In the genomic region with DNA sequence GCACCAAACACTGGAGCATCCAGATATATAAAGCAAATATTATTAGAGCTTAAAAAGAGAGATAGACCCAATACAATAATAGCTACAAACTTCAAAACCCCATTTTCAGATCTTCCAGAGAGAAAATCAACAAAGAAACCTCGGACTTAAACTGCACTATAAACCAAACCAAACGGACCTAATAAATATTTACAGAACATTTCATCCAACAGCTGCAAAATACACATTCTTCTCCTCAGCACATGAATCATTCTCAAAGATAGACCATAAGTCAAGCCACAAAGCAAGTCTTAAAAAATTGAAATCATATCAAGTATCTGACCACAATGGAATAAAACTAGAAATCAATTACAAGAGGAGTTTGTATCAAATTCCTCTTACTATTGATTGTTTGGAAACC, we compare ENCODE assay signal across 32 cellular contexts.
"Had no signal": no experiment of that assay in that cellular context is flagged by ENCODE, and none has a peak within 500 bp of the region (broad histone marks: within the 10 kb centered on the region; RNA-seq: fewer than 3 reads in every experiment).

No MANE protein-coding gene starts in this region.

- ATAC-seq: esophagus mucosa; left lobe of liver; mucosa of descending colon; naive thymus-derived CD8-positive, alpha-beta T cell; psoas muscle; right cardiac atrium; stimulated activated naive CD8-positive, alpha-beta T cell treated with anti-CD3 and anti-CD28 coated beads, Interleukin-15, amount 100 ng/mL, for 72 hours; upper lobe of right lung had no signal

- H3K36me3 Mint-ChIP-seq: immature natural killer cell; memory B cell; naive thymus-derived CD8-positive, alpha-beta T cell had no signal

- H3K9me3 ChIP-seq: colonic mucosa, mucosa of descending colon, psoas muscle, suprapubic skin, transverse colon, upper lobe of right lung, uterus had no signal

- H3K4me1 Mint-ChIP-seq: immature natural killer cell; memory B cell; naive thymus-derived CD8-positive, alpha-beta T cell; nephron progenitor cell; stimulated activated naive CD8-positive, alpha-beta T cell treated with anti-CD3 and anti-CD28 coated beads, Interleukin-15, amount 100 ng/mL, for 72 hours had no signal

- H3K9me3 Mint-ChIP-seq: endodermal cell had no signal

- H3K4me1 ChIP-seq: colonic mucosa, suprapubic skin, transverse colon, upper lobe of right lung, uterus had no signal

- H3K4me2 ChIP-seq: smooth muscle cell had no signal

- H3K36me3 ChIP-seq: colonic mucosa, suprapubic skin, transverse colon, upper lobe of right lung, uterus had no signal

- DNase-seq: colonic mucosa; effector CD8-positive, alpha-beta T cell; endodermal cell; foreskin melanocyte; hypothalamus; immature natural killer cell; mucosa of descending colon; naive thymus-derived CD8-positive, alpha-beta T cell; nephron progenitor cell; nucleus accumbens; posterior cingulate gyrus; psoas muscle; right cardiac atrium; stimulated activated CD4-positive, alpha-beta T cell treated with anti-CD3 and anti-CD28 coated beads, Interleukin-12 subunit alpha, Interleukin-12 subunit beta, amount 100 ng/mL, for 4 hours; stimulated activated CD4-positive, alpha-beta T cell treated with anti-CD3 and anti-CD28 coated beads, Interleukin-1b, Interleukin-23, amount 100 ng/mL, for 48 hours; stimulated activated CD4-positive, alpha-beta T cell treated with anti-CD3 and anti-CD28 coated beads, Interleukin-4, amount 100 ng/mL, for 1 hour; stimulated activated CD8-positive, alpha-beta memory T cell treated with anti-CD3 and anti-CD28 coated beads, Interleukin-4, amount 100 ng/mL, for 48 hours; stimulated activated naive CD4-positive, alpha-beta T cell; stimulated activated naive CD8-positive, alpha-beta T cell treated with anti-CD3 and anti-CD28 coated beads, Interleukin-15, amount 100 ng/mL, for 72 hours; transverse colon; upper lobe of right lung; uterus had no signal

- H3K27ac Mint-ChIP-seq: dendritic cell treated with granulocyte-macrophage colony-stimulating factor and Interleukin-4, amounts not matched to agents 40 ng/mL and 50 ng/mL, for 4 days; endodermal cell; immature natural killer cell; memory B cell; mesothelial cell of epicardium; naive thymus-derived CD8-positive, alpha-beta T cell; nephron progenitor cell; stimulated activated naive CD8-positive, alpha-beta T cell treated with anti-CD3 and anti-CD28 coated beads, Interleukin-15, amount 100 ng/mL, for 72 hours had no signal

- H3K4me3 Mint-ChIP-seq: dendritic cell treated with granulocyte-macrophage colony-stimulating factor and Interleukin-4, amounts not matched to agents 40 ng/mL and 50 ng/mL, for 4 days; endodermal cell; immature natural killer cell; memory B cell; mesothelial cell of epicardium; naive thymus-derived CD8-positive, alpha-beta T cell; nephron progenitor cell; stimulated activated naive CD8-positive, alpha-beta T cell treated with anti-CD3 and anti-CD28 coated beads, Interleukin-15, amount 100 ng/mL, for 72 hours had no signal

- H3K27me3 ChIP-seq: colonic mucosa, suprapubic skin, uterus had no signal

- FAIRE-seq: keratinocyte had no signal

- H3K4me3 ChIP-seq: colonic mucosa, lung, mucosa of descending colon, psoas muscle, smooth muscle cell, suprapubic skin, transverse colon, upper lobe of right lung, uterus had no signal

- H3K27ac ChIP-seq: colonic mucosa, epithelial cell of prostate, psoas muscle, suprapubic skin, transverse colon, upper lobe of right lung, uterus had no signal
